7 cellular contexts compared by ENCODE assay signal in the genomic region with DNA sequence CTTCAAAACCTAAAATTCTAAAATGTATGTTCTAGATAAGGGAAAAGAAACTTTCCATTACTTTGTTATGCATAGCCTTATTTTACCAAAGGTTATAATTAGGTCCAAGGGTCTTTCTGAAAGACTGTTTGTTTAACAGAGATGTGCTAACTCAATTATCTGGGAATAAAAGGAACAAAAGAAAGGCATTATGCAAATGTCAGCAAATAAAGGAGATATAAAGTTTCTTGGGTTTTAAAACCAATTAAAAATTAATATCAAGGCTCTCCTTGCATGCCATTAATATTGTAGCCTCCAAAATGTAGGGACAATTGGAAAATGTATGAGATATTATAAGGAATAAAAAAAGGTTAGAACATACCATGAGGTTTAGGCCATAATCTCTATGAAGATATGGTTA.
"Had no signal": no experiment of that assay in that cellular context is flagged by ENCODE, and none has a peak within 500 bp of the region (broad histone marks: within the 10 kb centered on the region; RNA-seq: fewer than 3 reads in every experiment).

No MANE protein-coding gene starts in this region.

- ATAC-seq: GM23338, K562 had no signal

- DNase-seq: H9, HCEC 1CT had no signal

- H3K4me2 ChIP-seq: GM23338 had no signal

- FAIRE-seq: H1, H54, HTR-8/SVneo, K562 had no signal

- H2AFZ ChIP-seq: GM23338 had no signal

- H3K4me3 ChIP-seq: GM23338, K562 had no signal
